ENCODE assay signal across 15 cellular contexts in genomic region chr7:151719895-151720238, GRCh38.
"Had no signal": no experiment of that assay in that cellular context is flagged by ENCODE, and none has a peak within 500 bp of the region (broad histone marks: within the 10 kb centered on the region; RNA-seq: fewer than 3 reads in every experiment).

No MANE protein-coding gene starts in this region.

- H3K27ac Mint-ChIP-seq: activated CD4-positive, alpha-beta T cell treated with anti-CD3 and anti-CD28 coated beads for 36 hours; activated T-helper 2 cell treated with anti-CD3 and anti-CD28 coated beads, Interferon-gamma antibody, Interleukin-2, Interleukin-4, amounts not matched to agents 10 μg/mL and 5 μg/mL and 100 μg/mL, durations not matched to agents 14 hours and 24 hours and 36 hours; dendritic cell treated with granulocyte-macrophage colony-stimulating factor and Interleukin-4, amounts not matched to agents 40 ng/mL and 50 ng/mL, for 4 days; endodermal cell; immature natural killer cell; nephron progenitor cell; stimulated activated naive B cell treated with anti-CD40 and anti-IgM and Interleukin-4, amounts not matched to agents 10 μg/mL and 1 μg/mL and 100 μg/mL, for 72 hours; type B pancreatic cell had no signal

- DNase-seq: activated CD4-positive, alpha-beta T cell treated with anti-CD3 and anti-CD28 coated beads for 36 hours; activated naive CD4-positive, alpha-beta T cell treated with anti-CD3 and anti-CD28 coated beads, Interleukin-2, amount 50 U/mL, for 16 hours; adrenal gland; endodermal cell; erythroblast; immature natural killer cell; mammary epithelial cell; nephron progenitor cell; stimulated activated naive B cell treated with anti-CD40 and anti-IgM and Interleukin-4, amounts not matched to agents 10 μg/mL and 1 μg/mL and 100 μg/mL, for 72 hours; T-helper 9 cell had no signal

- H3K4me3 ChIP-seq: adrenal gland, smooth muscle cell had no signal

- H3K4me2 ChIP-seq: smooth muscle cell had no signal

- H3K27me3 ChIP-seq: adrenal gland had no signal

- H3K36me3 ChIP-seq: adrenal gland had no signal

- H3K9me3 ChIP-seq: adrenal gland had no signal

- H3K27me3 Mint-ChIP-seq: activated CD4-positive, alpha-beta T cell treated with anti-CD3 and anti-CD28 coated beads for 36 hours; dendritic cell treated with granulocyte-macrophage colony-stimulating factor and Interleukin-4, amounts not matched to agents 40 ng/mL and 50 ng/mL, for 4 days; stimulated activated naive B cell treated with anti-CD40 and anti-IgM and Interleukin-4, amounts not matched to agents 10 μg/mL and 1 μg/mL and 100 μg/mL, for 72 hours had no signal

- H3K27ac ChIP-seq: adrenal gland, VCaP had no signal

- H3K9me3 Mint-ChIP-seq: activated T-helper 2 cell treated with anti-CD3 and anti-CD28 coated beads, Interferon-gamma antibody, Interleukin-2, Interleukin-4, amounts not matched to agents 10 μg/mL and 5 μg/mL and 100 μg/mL, durations not matched to agents 14 hours and 24 hours and 36 hours; dendritic cell treated with granulocyte-macrophage colony-stimulating factor and Interleukin-4, amounts not matched to agents 40 ng/mL and 50 ng/mL, for 4 days; endodermal cell; immature natural killer cell; nephron progenitor cell; type B pancreatic cell had no signal

- ATAC-seq: activated CD4-positive, alpha-beta T cell treated with anti-CD3 and anti-CD28 coated beads for 36 hours; stimulated activated naive B cell treated with anti-CD40 and anti-IgM and Interleukin-4, amounts not matched to agents 10 μg/mL and 1 μg/mL and 100 μg/mL, for 72 hours had no signal

- H3K4me1 Mint-ChIP-seq: activated CD4-positive, alpha-beta T cell treated with anti-CD3 and anti-CD28 coated beads for 36 hours; endodermal cell; immature natural killer cell had no signal

- H3K36me3 Mint-ChIP-seq: type B pancreatic cell had no signal

- H3K4me3 Mint-ChIP-seq: activated CD4-positive, alpha-beta T cell treated with anti-CD3 and anti-CD28 coated beads for 36 hours; dendritic cell treated with granulocyte-macrophage colony-stimulating factor and Interleukin-4, amounts not matched to agents 40 ng/mL and 50 ng/mL, for 4 days; endodermal cell; immature natural killer cell; nephron progenitor cell; stimulated activated naive B cell treated with anti-CD40 and anti-IgM and Interleukin-4, amounts not matched to agents 10 μg/mL and 1 μg/mL and 100 μg/mL, for 72 hours; type B pancreatic cell had no signal
